ENCODE assay signal across 29 cellular contexts in the genomic region with DNA sequence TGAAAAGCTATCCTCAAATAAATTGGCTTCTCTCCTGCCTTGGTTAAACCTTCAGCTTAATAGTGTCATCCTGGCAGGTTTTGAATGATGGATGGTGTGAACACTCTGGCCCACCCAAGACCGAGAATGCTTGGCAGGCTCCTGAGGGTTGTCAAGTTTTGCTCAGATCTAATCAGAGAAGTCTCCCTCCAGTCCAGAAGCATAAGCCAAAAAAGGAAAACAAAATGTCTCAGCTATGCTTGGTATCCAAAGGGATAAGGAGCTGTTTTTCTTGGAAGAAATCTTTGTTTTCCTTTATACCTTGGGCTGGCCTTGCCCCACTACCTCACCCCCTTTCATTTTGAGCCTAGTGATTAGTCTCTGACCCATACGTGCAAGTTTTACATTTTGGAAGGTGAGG.
A peak's percentile ranks its signal among the peaks of the same experiment; 100 is the strongest.
DNase-seq lines count a peak whose midpoint lies in the region; ATAC-seq, FAIRE-seq and TF ChIP-seq lines count a peak whose summit lies in the region.
"Had no signal": no experiment of that assay in that cellular context is flagged by ENCODE, and none has a peak within 500 bp of the region (broad histone marks: within the 10 kb centered on the region; RNA-seq: fewer than 3 reads in every experiment).

No MANE protein-coding gene starts in this region.

- H3K79me2 ChIP-seq in astrocyte (ENCODE audit: insufficient read depth, low read length): no peaks in the 10 kb centered on the region

- H3K4me1 ChIP-seq in heart left ventricle: no peaks in the 10 kb centered on the region
- H3K4me1 ChIP-seq in astrocyte (ENCODE audit: insufficient read depth, low read length): peaks cover 9% of the 10 kb centered on the region
- H3K4me1 ChIP-seq: upper lobe of right lung had no signal

- peak; percentile 43 for FAIRE-seq in astrocyte (lab: Jason Lieb, UNC)
- FAIRE-seq: bronchial epithelial cell had no signal

- no peaks in the 10 kb centered on the region for H3K36me3 Mint-ChIP-seq in astrocyte (ENCODE audit: low read depth, unreplicated experiment)
- H3K36me3 Mint-ChIP-seq in activated CD8-positive, alpha-beta memory T cell treated with anti-CD3 and anti-CD28 coated beads, Interleukin-2, amount 10 ng/mL, durations not matched to agents 7 days and 5 days: no peaks in the 10 kb centered on the region

- no peak overlapping the region for H2AFZ ChIP-seq in astrocyte (ENCODE audit: low read depth, low read length)

- no peaks in the 10 kb centered on the region for H3K9me3 Mint-ChIP-seq in astrocyte (ENCODE audit: unreplicated experiment)
- H3K9me3 Mint-ChIP-seq in activated CD8-positive, alpha-beta memory T cell treated with anti-CD3 and anti-CD28 coated beads, Interleukin-2, amount 10 ng/mL, durations not matched to agents 7 days and 5 days (ENCODE audit: low read depth): no peaks in the 10 kb centered on the region
- H3K9me3 Mint-ChIP-seq: activated naive CD4-positive, alpha-beta T cell treated with anti-CD3 and anti-CD28 coated beads for 36 hours; activated T-helper 1 cell treated with anti-CD3 and anti-CD28 coated beads, Interleukin-12 subunit alpha, Interleukin-12 subunit beta, Interleukin-2, Interleukin-4 antibody, amounts not matched to agents 30 ng/mL and 10 ng/mL and 1 ng/mL, durations not matched to agents 14 hours and 24 hours and 36 hours; CD4-positive, alpha-beta T cell; effector memory CD8-positive, alpha-beta T cell; naive thymus-derived CD8-positive, alpha-beta T cell had no signal

- WGBS in heart left ventricle, 4 donors: 40 to 53% (median 43%) methylated on average over 2 of the region's 2 CpGs

- peak; percentile 21 for DNase-seq in left cardiac atrium
- DNase-seq in heart left ventricle: no peak
- peak; percentile 90 for DNase-seq in astrocyte (ENCODE audit: low read depth)
- DNase-seq in left kidney (ENCODE audit: low read depth, low spot score): peak; percentile 9
- DNase-seq in activated CD8-positive, alpha-beta memory T cell treated with anti-CD3 and anti-CD28 coated beads, Interleukin-2, amount 10 ng/mL, durations not matched to agents 7 days and 5 days: no peak
- no peak for DNase-seq in activated CD8-positive, alpha-beta memory T cell treated with anti-CD3 and anti-CD28 coated beads for 24 hours
- no peak for DNase-seq in GM19238 (ENCODE audit: insufficient read length, low spot score)
- no peak for DNase-seq in NCI-H1436 treated with DMSO at 0.1 percent for 48 hours (lab: John Stamatoyannopoulos, UW)
- DNase-seq: activated CD4-positive, CD25-positive, alpha-beta regulatory T cell; activated naive CD4-positive, alpha-beta T cell treated with anti-CD3 and anti-CD28 coated beads for 36 hours; amniotic stem cell; CD4-positive, alpha-beta T cell; cortex of kidney; effector memory CD8-positive, alpha-beta T cell; foreskin fibroblast; GOT3; islet precursor cell; naive thymus-derived CD8-positive, alpha-beta T cell; NCI-H1092 treated with DMSO at 0.1 percent for 48 hours; NCI-H187; NCI-H2171 treated with DMSO at 0.1 percent for 48 hours; NCI-H526 treated with DMSO at 0.1 percent for 48 hours; NK-92 treated with Interleukin-12 subunit alpha and Interleukin-12 subunit beta, amount 100 ng/mL, for 24 hours; nucleus accumbens; stimulated activated naive CD4-positive, alpha-beta T cell; T-helper 17 cell; upper lobe of right lung had no signal

- peaks cover 27% of the 10 kb centered on the region for H3K4me1 Mint-ChIP-seq in astrocyte (ENCODE audit: low read depth, unreplicated experiment)
- no peaks in the 10 kb centered on the region for H3K4me1 Mint-ChIP-seq in activated CD8-positive, alpha-beta memory T cell treated with anti-CD3 and anti-CD28 coated beads, Interleukin-2, amount 10 ng/mL, durations not matched to agents 7 days and 5 days
- H3K4me1 Mint-ChIP-seq: naive thymus-derived CD8-positive, alpha-beta T cell; T-helper 17 cell had no signal

- no peaks in the 10 kb centered on the region for H4K20me1 ChIP-seq in astrocyte (ENCODE audit: insufficient read depth, low read length)

- H3K27me3 Mint-ChIP-seq in astrocyte (ENCODE audit: low read depth, unreplicated experiment): no peaks in the 10 kb centered on the region
- H3K27me3 Mint-ChIP-seq in activated CD8-positive, alpha-beta memory T cell treated with anti-CD3 and anti-CD28 coated beads, Interleukin-2, amount 10 ng/mL, durations not matched to agents 7 days and 5 days: peaks cover 6% of the 10 kb centered on the region
- H3K27me3 Mint-ChIP-seq: CD4-positive, alpha-beta T cell had no signal

- TF ChIP-seq CTCF in heart left ventricle (IDR thresholded peaks at IDR 0.05): no peak
- no peak for TF ChIP-seq CTCF in astrocyte (IDR thresholded peaks at IDR 0.05; ENCODE audit: insufficient read depth, low read depth, low read length)

- H3K4me3 ChIP-seq in heart left ventricle: no peak overlapping the region
- H3K4me3 ChIP-seq in astrocyte (ENCODE audit: insufficient read depth, low read depth, low read length): no peak overlapping the region
- H3K4me3 ChIP-seq: upper lobe of right lung had no signal

- H3K9me3 ChIP-seq in heart left ventricle: no peaks in the 10 kb centered on the region
- no peaks in the 10 kb centered on the region for H3K9me3 ChIP-seq in astrocyte (ENCODE audit: insufficient read depth, low read depth, low read length)
- H3K9me3 ChIP-seq: upper lobe of right lung had no signal

- H3K9ac ChIP-seq in astrocyte (ENCODE audit: low read length): no peak overlapping the region

- peak; percentile 47 to 85 for ATAC-seq in left cardiac atrium
- no peak for ATAC-seq in heart left ventricle
- no peak for ATAC-seq in activated CD8-positive, alpha-beta memory T cell treated with anti-CD3 and anti-CD28 coated beads, Interleukin-2, amount 10 ng/mL, durations not matched to agents 7 days and 5 days
- ATAC-seq: effector memory CD8-positive, alpha-beta T cell; naive thymus-derived CD8-positive, alpha-beta T cell; T-helper 17 cell; upper lobe of right lung had no signal

- no peak overlapping the region for H3K27ac Mint-ChIP-seq in astrocyte (ENCODE audit: unreplicated experiment)
- H3K27ac Mint-ChIP-seq in activated CD8-positive, alpha-beta memory T cell treated with anti-CD3 and anti-CD28 coated beads, Interleukin-2, amount 10 ng/mL, durations not matched to agents 7 days and 5 days: no peak overlapping the region
- H3K27ac Mint-ChIP-seq: activated naive CD4-positive, alpha-beta T cell treated with anti-CD3 and anti-CD28 coated beads for 36 hours; activated T-helper 1 cell treated with anti-CD3 and anti-CD28 coated beads, Interleukin-12 subunit alpha, Interleukin-12 subunit beta, Interleukin-2, Interleukin-4 antibody, amounts not matched to agents 30 ng/mL and 10 ng/mL and 1 ng/mL, durations not matched to agents 14 hours and 24 hours and 36 hours; CD4-positive, alpha-beta T cell; effector memory CD8-positive, alpha-beta T cell; naive thymus-derived CD8-positive, alpha-beta T cell; T-helper 17 cell had no signal

- no peaks in the 10 kb centered on the region for H3K27me3 ChIP-seq in heart left ventricle
- no peaks in the 10 kb centered on the region for H3K27me3 ChIP-seq in astrocyte (ENCODE audit: insufficient read depth, low read length)
- H3K27me3 ChIP-seq: upper lobe of right lung had no signal

- CTCF ChIA-PET in activated CD8-positive, alpha-beta memory T cell treated with anti-CD3 and anti-CD28 coated beads, Interleukin-2, amount 10 ng/mL, durations not matched to agents 7 days and 5 days (lab: Charles Lee): no interaction called here

- H3K36me3 ChIP-seq in heart left ventricle (no peaks in the 10 kb centered on the region), astrocyte (ENCODE audit: insufficient read depth, low read length) (no peaks in the 10 kb centered on the region)
- H3K36me3 ChIP-seq: upper lobe of right lung had no signal

- H3K4me3 Mint-ChIP-seq in astrocyte (ENCODE audit: unreplicated experiment): no peak overlapping the region
- H3K4me3 Mint-ChIP-seq in activated CD8-positive, alpha-beta memory T cell treated with anti-CD3 and anti-CD28 coated beads, Interleukin-2, amount 10 ng/mL, durations not matched to agents 7 days and 5 days: no peak overlapping the region
- H3K4me3 Mint-ChIP-seq: activated naive CD4-positive, alpha-beta T cell treated with anti-CD3 and anti-CD28 coated beads for 36 hours; activated T-helper 1 cell treated with anti-CD3 and anti-CD28 coated beads, Interleukin-12 subunit alpha, Interleukin-12 subunit beta, Interleukin-2, Interleukin-4 antibody, amounts not matched to agents 30 ng/mL and 10 ng/mL and 1 ng/mL, durations not matched to agents 14 hours and 24 hours and 36 hours; CD4-positive, alpha-beta T cell; effector memory CD8-positive, alpha-beta T cell; naive thymus-derived CD8-positive, alpha-beta T cell; T-helper 17 cell had no signal

- no peak overlapping the region for H3K27ac ChIP-seq in heart left ventricle
- H3K27ac ChIP-seq in astrocyte (ENCODE audit: low read depth, low read length): no peak overlapping the region
- H3K27ac ChIP-seq: upper lobe of right lung had no signal

- no peak for TF ChIP-seq POLR2A in heart left ventricle (IDR thresholded peaks at IDR 0.05)

- intact Hi-C loops in left cardiac atrium (cut with DNase I): no loop called here
- intact Hi-C loops in heart left ventricle (cut with DNase I): no loop called here

- H3K4me2 ChIP-seq in astrocyte (ENCODE audit: low read length): peak overlapping the region; percentile 10

Comparison
In these comparisons a context has a peak if more than half of its experiments do, and no peak if none do; other contexts are left out.
1. ATAC-seq: peak in left cardiac atrium (2 of 2); none in heart left ventricle (0 of 4) and activated CD8-positive, alpha-beta memory T cell treated with anti-CD3 and anti-CD28 coated beads, Interleukin-2, amount 10 ng/mL, durations not matched to agents 7 days and 5 days (single experiment).
2. DNase-seq: peak in left cardiac atrium (single experiment), astrocyte (single experiment) and left kidney (single experiment); none in heart left ventricle (0 of 5), activated CD8-positive, alpha-beta memory T cell treated with anti-CD3 and anti-CD28 coated beads, Interleukin-2, amount 10 ng/mL, durations not matched to agents 7 days and 5 days (single experiment), activated CD8-positive, alpha-beta memory T cell treated with anti-CD3 and anti-CD28 coated beads for 24 hours (single experiment), GM19238 (single experiment) and NCI-H1436 treated with DMSO at 0.1 percent for 48 hours (single experiment).